In the genomic region with DNA sequence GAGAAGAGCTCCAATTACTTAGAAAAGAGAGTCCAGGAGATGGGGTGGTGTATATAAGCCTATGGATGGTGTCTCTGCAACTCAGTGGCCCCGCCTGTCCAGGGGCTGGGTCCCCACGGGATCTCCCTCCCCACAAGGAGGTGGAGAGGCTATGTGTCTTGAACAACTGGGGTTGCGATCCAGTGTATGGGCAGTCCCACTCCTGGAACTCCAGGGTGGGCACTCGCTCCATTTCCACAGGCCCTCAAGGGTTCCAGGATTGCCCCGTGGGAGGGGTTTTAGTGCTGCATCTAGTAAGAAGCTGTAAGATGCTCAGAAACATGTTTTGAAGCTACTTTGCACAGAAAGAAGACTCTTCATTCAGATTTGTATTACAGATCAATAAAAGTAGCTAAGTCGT, we compare ENCODE assay signal across 8 cellular contexts. TPM values are rescaled to one million over a fixed set of nuclear protein-coding genes. Genes with fewer than 3 reads are reported as not detected.
A peak's percentile ranks its signal among the peaks of the same experiment; 100 is the strongest.
DNase-seq lines count a peak whose midpoint lies in the region; ATAC-seq and TF ChIP-seq lines count a peak whose summit lies in the region.

No MANE protein-coding gene starts in this region.

- H3K4me3 ChIP-seq in A673 (ENCODE audit: low read depth, low read length, poor library complexity, severe bottlenecking): peak overlapping the region; percentile 84
- peak overlapping the region; percentile 90 to 99 (median 95) for H3K4me3 ChIP-seq in right lobe of liver
- H3K4me3 ChIP-seq in thymus (ENCODE audit: low read length): peak overlapping the region; percentile 79

- H3K36me3 ChIP-seq in A673 (ENCODE audit: insufficient read depth, low read length, poor library complexity, severe bottlenecking): no peaks in the 10 kb centered on the region
- H3K36me3 ChIP-seq in right lobe of liver: no peaks in the 10 kb centered on the region
- H3K36me3 ChIP-seq in thymus (ENCODE audit: control insufficient read depth, insufficient read depth): no peaks in the 10 kb centered on the region

- BruUV-seq in A673 (replicated peaks; lab: Mats Ljungman, UMichigan): no TSS peak
- BruUV-seq in MCF 10A (replicated peaks; lab: Mats Ljungman, UMichigan): TSS peak; percentile 91

- DNase-seq in A673 (ENCODE audit: low spot score) (peak; percentile 35), LoVo (ENCODE audit: low spot score) (peak; percentile 9), MCF 10A (ENCODE audit: unreplicated experiment) (no peak), right lobe of liver (peak in 1 of 3 donors; percentile 21), NCI-H510A treated with DMSO at 0.1 percent for 48 hours (lab: John Stamatoyannopoulos, UW) (no peak), DMS153 (lab: John Stamatoyannopoulos, UW) (no peak)

- peak overlapping the region; percentile 88 for H3K27ac ChIP-seq in A673 (ENCODE audit: low read depth, low read length, poor library complexity, severe bottlenecking)
- peak overlapping the region; percentile 98 to 99 (median 99) for H3K27ac ChIP-seq in right lobe of liver
- H3K27ac ChIP-seq in thymus (ENCODE audit: low read depth): no peak overlapping the region

- peaks cover 20% of the 10 kb centered on the region for H3K4me1 ChIP-seq in A673 (ENCODE audit: insufficient read depth, low read length, poor library complexity, severe bottlenecking)
- peaks cover 0 to 18% (median 4%) of the 10 kb centered on the region in 4 donors for H3K4me1 ChIP-seq in right lobe of liver
- peaks cover 5% of the 10 kb centered on the region for H3K4me1 ChIP-seq in thymus (ENCODE audit: control insufficient read depth, insufficient read depth, low read length)

- H3K4me1 Mint-ChIP-seq in MCF 10A (ENCODE audit: insufficient read depth, unreplicated experiment): peaks cover 16% of the 10 kb centered on the region

- intact Hi-C loops in A673 (cut with micrococcal nuclease; ENCODE audit: unreplicated experiment) (no loop called here), MCF 10A (cut with micrococcal nuclease) (loop anchor here (2.0 kb wide), 1 partner anchor 43 kb away; no protein-coding TSS in a partner anchor), right lobe of liver (cut with DNase I) (no loop called here)

- H3K27me3 ChIP-seq in A673 (replicated peaks; ENCODE audit: insufficient read depth, low read depth, low read length, poor library complexity) (peaks cover 6% of the 10 kb centered on the region), right lobe of liver (no peaks in the 10 kb centered on the region), thymus (ENCODE audit: control insufficient read depth, insufficient read depth) (peaks cover 7% of the 10 kb centered on the region)

- H3K9me3 Mint-ChIP-seq in MCF 10A (ENCODE audit: unreplicated experiment): no peaks in the 10 kb centered on the region

- TF ChIP-seq CTCF in A673 (conservative IDR thresholded peaks at IDR 0.05; ENCODE audit: low read depth, low read length) (no peak), MCF 10A (IDR thresholded peaks at IDR 0.05; ENCODE audit: unreplicated experiment) (no peak), right lobe of liver (IDR thresholded peaks at IDR 0.05) (no peak)

- H3K4me3 Mint-ChIP-seq in MCF 10A (ENCODE audit: unreplicated experiment): peak overlapping the region; percentile 89

- POLR2A ChIA-PET in A673 (lab: Charles Lee; ENCODE audit: low non-redundant PET): interaction anchor here (0.6 kb wide), 1 partner anchor 145 kb away, joined by 4 read pairs; no protein-coding TSS in a partner anchor
- POLR2A ChIA-PET in MCF 10A (lab: Yijun Ruan, JAX): interaction anchor here (0.5 to 13.9 kb wide), 28 partner anchors 8 to 727 kb away, joined by 3 to 178 read pairs (median 5); partner anchors contain the start of gene TGFBI

- ATAC-seq in GM18868 (IDR thresholded peaks at IDR 0.05; ENCODE audit: unreplicated experiment): peak; percentile 34
- ATAC-seq in right lobe of liver: no peak

- CTCF ChIA-PET in A673 (lab: Charles Lee): no interaction called here
- CTCF ChIA-PET in MCF 10A (lab: Yijun Ruan, JAX): interaction anchor here (0.8 to 3.6 kb wide), 12 partner anchors 8 to 675 kb away, joined by 3 to 17 read pairs (median 4); no protein-coding TSS in a partner anchor

- peaks cover 19% of the 10 kb centered on the region for H3K36me3 Mint-ChIP-seq in MCF 10A (ENCODE audit: insufficient read depth, unreplicated experiment)

- H3K9me3 ChIP-seq in A673 (ENCODE audit: low read depth, low read length, poor library complexity, severe bottlenecking) (no peaks in the 10 kb centered on the region), right lobe of liver (no peaks in the 10 kb centered on the region), thymus (ENCODE audit: control insufficient read depth) (no peaks in the 10 kb centered on the region)

- H3K27me3 Mint-ChIP-seq in MCF 10A (ENCODE audit: insufficient read depth, unreplicated experiment): no peaks in the 10 kb centered on the region

- H3K27ac Mint-ChIP-seq in MCF 10A (ENCODE audit: low read depth, unreplicated experiment): peak overlapping the region; percentile 97

- TF ChIP-seq POLR2A in right lobe of liver (IDR thresholded peaks at IDR 0.05): no peak

- 62% methylated on average over 3 of the region's 6 CpGs for WGBS in right lobe of liver (ENCODE audit: insufficient coverage, low coverage, low lambda C conversion rate, missing lambda C conversion rate)
- WGBS in thymus: 11% methylated on average over 6 of the region's 6 CpGs

RNA-seq across cellular contexts. Expression of gene SMAD5, which starts 0.6 kb away (rescaled TPM):
- 72.0 and 73.0 TPM in 2 replicates for total RNA-seq in A673 (2021)
- total RNA-seq in MCF 10A (2022): 97.4 and 106 TPM in 2 replicates
- 10 to 100 TPM; 19.2 to 49.2 (median 30.6) TPM for total RNA-seq in right lobe of liver
- 12.2 TPM for polyA plus RNA-seq in thymus

Comparison
In these comparisons a context has a peak if more than half of its experiments do, and no peak if none do; other contexts are left out.
1. DNase-seq: peak in A673 (single experiment) and LoVo (single experiment); none in MCF 10A (single experiment), NCI-H510A treated with DMSO at 0.1 percent for 48 hours (single experiment) and DMS153 (single experiment).
2. Peak in every context shown above with its lines, with median percentiles within 50 percentile points of each other: H3K4me3 ChIP-seq.